ENCODE assay signal across 20 cellular contexts in genomic region chr5:93794954-93795353, GRCh38. TPM values are rescaled to one million over a fixed set of nuclear protein-coding genes. Genes with fewer than 3 reads are reported as not detected.
DNase-seq lines count a peak whose midpoint lies in the region; ATAC-seq, FAIRE-seq and TF ChIP-seq lines count a peak whose summit lies in the region.
"Had no signal": no experiment of that assay in that cellular context is flagged by ENCODE, and none has a peak within 500 bp of the region (broad histone marks: within the 10 kb centered on the region; RNA-seq: fewer than 3 reads in every experiment).

No MANE protein-coding gene starts in this region.

- no peak for FAIRE-seq in urothelium cell line (lab: Jason Lieb, UNC)
- FAIRE-seq in RCC 7860 (lab: Jason Lieb, UNC) = no peak
- FAIRE-seq: GM18507, pancreas had no signal

- intact Hi-C loops in MCF 10A (cut with micrococcal nuclease) (loop anchor here (10.0 kb wide), 1 partner anchor 880 kb away; no protein-coding TSS in a partner anchor), mammary epithelial cell (cut with micrococcal nuclease) (no loop called here)

- no peaks in the 10 kb centered on the region for H3K9me3 ChIP-seq in mammary epithelial cell (replicated peaks; ENCODE audit: insufficient read depth, low read length)
- H3K9me3 ChIP-seq: pancreas, thoracic aorta had no signal

- no peak overlapping the region for H3K4me2 ChIP-seq in mammary epithelial cell (ENCODE audit: insufficient read depth, low read depth, low read length)

- CTCF ChIA-PET in MCF 10A (lab: Yijun Ruan, JAX) = interaction anchor here (0.5 to 3.2 kb wide), 6 partner anchors 10 to 213 kb away, joined by 3 to 17 read pairs (median 5); no protein-coding TSS in a partner anchor
- CTCF ChIA-PET in mammary epithelial cell (lab: Charles Lee; ENCODE audit: low non-redundant PET) = no interaction called here

- in situ Hi-C loops in mammary epithelial cell (cut with MboI; ENCODE audit: low sequenced_read_pairs in 2 of 2) = loop anchor here (10.0 to 25.0 kb wide), 3 partner anchors 183 to 708 kb away; no protein-coding TSS in a partner anchor

- WGBS in mammary epithelial cell (ENCODE audit: low coverage, missing lambda C conversion rate) = 75% methylated on average over 2 of the region's 5 CpGs

- H3K4me1 ChIP-seq in mammary epithelial cell (ENCODE audit: insufficient read depth, low read length) = peaks cover 3% of the 10 kb centered on the region
- H3K4me1 ChIP-seq: pancreas had no signal

- TF ChIP-seq CTCF in MCF 10A (IDR thresholded peaks at IDR 0.05; ENCODE audit: unreplicated experiment) = no peak
- no peak for TF ChIP-seq CTCF in mammary epithelial cell (conservative IDR thresholded peaks at IDR 0.05 in 1 of 2, IDR thresholded peaks at IDR 0.05 in 1 of 2; ENCODE audit: extremely low read depth in 1 of 2, insufficient read depth in 1 of 2, low read depth in 1 of 2, low read length in 2 of 2)

- H3K79me2 ChIP-seq in mammary epithelial cell (ENCODE audit: insufficient read depth, low read length) = no peaks in the 10 kb centered on the region

- no peak overlapping the region for H3K27ac Mint-ChIP-seq in MCF 10A (ENCODE audit: low read depth, unreplicated experiment)
- H3K27ac Mint-ChIP-seq: activated CD4-positive, alpha-beta T cell treated with anti-CD3 and anti-CD28 coated beads, Interleukin-2, amount 10 ng/mL, durations not matched to agents 24 days and 14 days; CD4-positive, CD25-positive, alpha-beta regulatory T cell; dendritic cell treated with granulocyte-macrophage colony-stimulating factor and Interleukin-4, amounts not matched to agents 40 ng/mL and 50 ng/mL, for 4 days; naive thymus-derived CD8-positive, alpha-beta T cell; stimulated activated naive B cell treated with anti-CD40 and anti-IgM and Interleukin-4, amounts not matched to agents 10 μg/mL and 1 μg/mL and 100 μg/mL, for 72 hours had no signal

- ATAC-seq in HG02571 (IDR thresholded peaks at IDR 0.05; ENCODE audit: unreplicated experiment) = no peak
- ATAC-seq: naive thymus-derived CD8-positive, alpha-beta T cell; pancreas; stimulated activated naive B cell treated with anti-CD40 and anti-IgM and Interleukin-4, amounts not matched to agents 10 μg/mL and 1 μg/mL and 100 μg/mL, for 72 hours had no signal

- no peaks in the 10 kb centered on the region for H3K9me3 Mint-ChIP-seq in MCF 10A (ENCODE audit: unreplicated experiment)
- H3K9me3 Mint-ChIP-seq: activated CD4-positive, alpha-beta T cell treated with anti-CD3 and anti-CD28 coated beads, Interleukin-2, amount 10 ng/mL, durations not matched to agents 24 days and 14 days; CD4-positive, CD25-positive, alpha-beta regulatory T cell; dendritic cell treated with granulocyte-macrophage colony-stimulating factor and Interleukin-4, amounts not matched to agents 40 ng/mL and 50 ng/mL, for 4 days; stimulated activated naive B cell treated with anti-CD40 and anti-IgM and Interleukin-4, amounts not matched to agents 10 μg/mL and 1 μg/mL and 100 μg/mL, for 72 hours had no signal

- no peaks in the 10 kb centered on the region for H3K4me1 Mint-ChIP-seq in MCF 10A (ENCODE audit: insufficient read depth, unreplicated experiment)
- H3K4me1 Mint-ChIP-seq: CD4-positive, CD25-positive, alpha-beta regulatory T cell had no signal

- dilution Hi-C loops in mammary epithelial cell (cut with HindIII; ENCODE audit: low sequenced_read_pairs) = no loop called here

- peaks cover 9% of the 10 kb centered on the region for H3K36me3 Mint-ChIP-seq in MCF 10A (ENCODE audit: insufficient read depth, unreplicated experiment)

- H3K27me3 ChIP-seq in mammary epithelial cell (ENCODE audit: insufficient read depth, low read length) = no peaks in the 10 kb centered on the region
- H3K27me3 ChIP-seq: pancreas had no signal

- no peak overlapping the region for H3K9ac ChIP-seq in mammary epithelial cell (ENCODE audit: insufficient read depth, low read length)

- BruUV-seq in MCF 10A (replicated peaks; lab: Mats Ljungman, UMichigan) (no TSS peak), mammary epithelial cell (replicated peaks; lab: Mats Ljungman, UMichigan) (no TSS peak)

- H3K4me3 Mint-ChIP-seq in MCF 10A (ENCODE audit: unreplicated experiment) = no peak overlapping the region
- H3K4me3 Mint-ChIP-seq: activated CD4-positive, alpha-beta T cell treated with anti-CD3 and anti-CD28 coated beads, Interleukin-2, amount 10 ng/mL, durations not matched to agents 24 days and 14 days; CD4-positive, CD25-positive, alpha-beta regulatory T cell; dendritic cell treated with granulocyte-macrophage colony-stimulating factor and Interleukin-4, amounts not matched to agents 40 ng/mL and 50 ng/mL, for 4 days; naive thymus-derived CD8-positive, alpha-beta T cell; stimulated activated naive B cell treated with anti-CD40 and anti-IgM and Interleukin-4, amounts not matched to agents 10 μg/mL and 1 μg/mL and 100 μg/mL, for 72 hours had no signal

- no peak overlapping the region for H3K4me3 ChIP-seq in mammary epithelial cell (replicated peaks in 1 of 3; ENCODE audit: insufficient read depth in 1 of 3, low read depth in 2 of 3, low read length in 3 of 3)
- H3K4me3 ChIP-seq: pancreas, thoracic aorta had no signal

- no peaks in the 10 kb centered on the region for H3K27me3 Mint-ChIP-seq in MCF 10A (ENCODE audit: insufficient read depth, unreplicated experiment)
- H3K27me3 Mint-ChIP-seq: activated CD4-positive, alpha-beta T cell treated with anti-CD3 and anti-CD28 coated beads, Interleukin-2, amount 10 ng/mL, durations not matched to agents 24 days and 14 days; CD4-positive, CD25-positive, alpha-beta regulatory T cell; dendritic cell treated with granulocyte-macrophage colony-stimulating factor and Interleukin-4, amounts not matched to agents 40 ng/mL and 50 ng/mL, for 4 days; naive thymus-derived CD8-positive, alpha-beta T cell; stimulated activated naive B cell treated with anti-CD40 and anti-IgM and Interleukin-4, amounts not matched to agents 10 μg/mL and 1 μg/mL and 100 μg/mL, for 72 hours had no signal

- no peak overlapping the region for H2AFZ ChIP-seq in mammary epithelial cell (ENCODE audit: low read depth, low read length)

- no peaks in the 10 kb centered on the region for H3K36me3 ChIP-seq in mammary epithelial cell (ENCODE audit: insufficient read depth, low read length)
- H3K36me3 ChIP-seq: pancreas, thoracic aorta had no signal

- DNase-seq in MCF 10A (ENCODE audit: unreplicated experiment) = peak; percentile 27
- no peak for DNase-seq in mammary epithelial cell
- peak; percentile 8 for DNase-seq in NCI-H1436 treated with DMSO at 0.1 percent for 48 hours (lab: John Stamatoyannopoulos, UW)
- peak; percentile 47 for DNase-seq in SW480 (ENCODE audit: low spot score)
- DNase-seq in urothelium cell line (ENCODE audit: low spot score) = peak; percentile 8
- no peak for DNase-seq in activated CD4-positive, alpha-beta T cell treated with anti-CD3 and anti-CD28 coated beads for 4 hours
- no peak for DNase-seq in RCC 7860 (ENCODE audit: low spot score)
- DNase-seq: activated CD4-positive, alpha-beta T cell treated with anti-CD3 and anti-CD28 coated beads, Interleukin-2, amount 10 ng/mL, durations not matched to agents 24 days and 14 days; CD4-positive, CD25-positive, alpha-beta regulatory T cell; foreskin fibroblast; naive thymus-derived CD8-positive, alpha-beta T cell; NCI-H187; RPMI8226; stimulated activated naive B cell treated with anti-CD40 and anti-IgM and Interleukin-4, amounts not matched to agents 10 μg/mL and 1 μg/mL and 100 μg/mL, for 72 hours had no signal

- POLR2A ChIA-PET in MCF 10A (lab: Yijun Ruan, JAX) = interaction anchor here (0.6 kb wide), 1 partner anchor 11 kb away, joined by 3 read pairs; no protein-coding TSS in a partner anchor

- H4K20me1 ChIP-seq in mammary epithelial cell (ENCODE audit: insufficient read depth, low read length) = no peaks in the 10 kb centered on the region

- H3K27ac ChIP-seq in mammary epithelial cell (ENCODE audit: insufficient read depth, low read depth, low read length) = no peak overlapping the region
- H3K27ac ChIP-seq: epithelial cell of prostate, pancreas, thoracic aorta had no signal

RNA-seq across cellular contexts. Expression of gene POU5F2, which starts 53.6 kb away (rescaled TPM):
- 0.72 and 0.76 TPM in 2 replicates for total RNA-seq in MCF 10A (2022)
- 1 to 10 TPM in 1 of 2 donors, under 1 TPM in 1; 0.61 to 2.3 TPM for total RNA-seq in mammary epithelial cell
- polyA plus RNA-seq in mammary epithelial cell = not detected
- polyA minus RNA-seq in mammary epithelial cell = not detected

Comparison
In these comparisons a context has a peak if more than half of its experiments do, and no peak if none do; other contexts are left out.
1. DNase-seq: peak in MCF 10A (single experiment), NCI-H1436 treated with DMSO at 0.1 percent for 48 hours (single experiment), SW480 (single experiment) and urothelium cell line (single experiment); none in mammary epithelial cell (single experiment), activated CD4-positive, alpha-beta T cell treated with anti-CD3 and anti-CD28 coated beads for 4 hours (0 of 2) and RCC 7860 (single experiment).